ENCODE assay signal across 14 cellular contexts in the genomic region with DNA sequence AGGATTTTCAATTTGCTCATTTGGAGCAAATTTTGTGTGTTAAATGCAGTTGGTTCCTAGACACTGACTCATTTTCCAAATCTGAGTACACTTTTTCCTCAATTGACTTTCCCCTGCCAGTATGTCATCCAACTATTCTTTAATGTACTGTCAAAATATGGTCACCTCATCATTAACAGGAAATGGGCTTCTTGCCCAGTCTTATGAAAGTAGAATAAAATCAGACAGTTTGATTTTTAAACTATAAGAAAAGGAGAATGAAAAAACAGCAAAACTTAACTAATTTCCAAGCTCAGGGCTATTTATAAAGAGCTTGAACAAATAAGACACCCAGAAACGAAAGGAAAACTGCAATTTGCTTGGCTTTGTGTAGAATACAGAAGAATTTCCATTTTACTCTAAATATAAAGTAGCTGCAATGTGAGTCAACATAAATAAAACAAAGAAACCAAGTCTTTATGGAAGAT. TPM values are rescaled to one million over a fixed set of nuclear protein-coding genes. Genes with fewer than 3 reads are reported as not detected.
DNase-seq lines count a peak whose midpoint lies in the region; ATAC-seq and TF ChIP-seq lines count a peak whose summit lies in the region.
"Had no signal": no experiment of that assay in that cellular context is flagged by ENCODE, and none has a peak within 500 bp of the region (broad histone marks: within the 10 kb centered on the region; RNA-seq: fewer than 3 reads in every experiment).

No MANE protein-coding gene starts in this region.

- H3K9me3 ChIP-seq in osteoblast (ENCODE audit: low read depth, low read length), result no peaks in the 10 kb centered on the region

- no peaks in the 10 kb centered on the region for H4K20me1 ChIP-seq in osteoblast (ENCODE audit: insufficient read depth, low read length)

- H3K36me3 ChIP-seq in osteoblast (ENCODE audit: insufficient read depth, low read length), result no peaks in the 10 kb centered on the region
- H3K36me3 ChIP-seq: WERI-Rb-1 had no signal

- H3K4me2 ChIP-seq in osteoblast (ENCODE audit: insufficient read depth, low read length), result peak overlapping the region; percentile 63

- H3K79me2 ChIP-seq in osteoblast (ENCODE audit: insufficient read depth, low read length), result no peaks in the 10 kb centered on the region
- H3K79me2 ChIP-seq: parathyroid adenoma had no signal

- peak overlapping the region; percentile 97 for H3K27ac ChIP-seq in osteoblast (ENCODE audit: low read depth, low read length)
- H3K27ac ChIP-seq: parathyroid adenoma, WERI-Rb-1 had no signal

- no peak for TF ChIP-seq CTCF in GM12865 (IDR thresholded peaks at IDR 0.05; ENCODE audit: insufficient read depth, low read depth, low read length, missing control alignments)
- no peak for TF ChIP-seq CTCF in osteoblast (IDR thresholded peaks at IDR 0.05; ENCODE audit: extremely low read depth, low read depth, low read length)

- peak; percentile 11 for DNase-seq in GM12865 (ENCODE audit: low read depth)
- peak; percentile 23 for DNase-seq in RPMI8226
- peak; percentile 29 to 74 for DNase-seq in dermis microvascular lymphatic vessel endothelial cell (ENCODE audit: low read depth in 2 of 2)
- DNase-seq in osteoblast (ENCODE audit: insufficient read length, low spot score, missing footprints), result peak; percentile 43
- DNase-seq in SHP77 treated with DMSO at 0.1 percent for 48 hours (lab: John Stamatoyannopoulos, UW), result no peak
- DNase-seq in central memory CD4-positive, alpha-beta T cell, result no peak
- DNase-seq: CD4-positive, CD25-positive, alpha-beta regulatory T cell; NCI-H2171 treated with DMSO at 0.1 percent for 48 hours; stimulated activated CD4-positive, alpha-beta T cell treated with anti-CD3 and anti-CD28 coated beads, Interleukin-2, amount 100 ng/mL, for 48 hours; stimulated activated naive CD4-positive, alpha-beta T cell treated with Interleukin-2 at 50 U/mL for 16 hours; WERI-Rb-1 had no signal

- no peaks in the 10 kb centered on the region for H3K27me3 ChIP-seq in osteoblast (ENCODE audit: insufficient read depth, low read length)

- peaks cover 63% of the 10 kb centered on the region for H3K4me1 ChIP-seq in osteoblast (ENCODE audit: insufficient read depth, low read length)
- H3K4me1 ChIP-seq: parathyroid adenoma had no signal

- no peak overlapping the region for H3K4me3 ChIP-seq in GM12865 (ENCODE audit: low read depth, low read length)
- H3K4me3 ChIP-seq in osteoblast (ENCODE audit: insufficient read depth, low read length), result peak overlapping the region; percentile 22

- no peak overlapping the region for H2AFZ ChIP-seq in osteoblast (ENCODE audit: low read length)
- H2AFZ ChIP-seq: parathyroid adenoma had no signal

- no peak for ATAC-seq in HG02678 (IDR thresholded peaks at IDR 0.05; ENCODE audit: unreplicated experiment)
- no peak for ATAC-seq in GM21381 (IDR thresholded peaks at IDR 0.05; ENCODE audit: unreplicated experiment)

RNA-seq across cellular contexts. Expression of a gene that starts 43.7 kb away (rescaled TPM):
- total RNA-seq in dermis microvascular lymphatic vessel endothelial cell (4.2 and 5.1 TPM in 2 replicates), osteoblast (74.0 and 82.2 TPM in 2 replicates)

RNA-seq across cellular contexts. Expression of a gene that starts 51.6 kb away (rescaled TPM):
- total RNA-seq in dermis microvascular lymphatic vessel endothelial cell (8.3 and 17.1 TPM in 2 replicates), osteoblast (30.0 and 35.1 TPM in 2 replicates)

Comparison
In these comparisons a context has a peak if more than half of its experiments do, and no peak if none do; other contexts are left out.
1. DNase-seq: peak in GM12865 (single experiment), RPMI8226 (single experiment), dermis microvascular lymphatic vessel endothelial cell (2 of 2) and osteoblast (single experiment); none in SHP77 treated with DMSO at 0.1 percent for 48 hours (single experiment) and central memory CD4-positive, alpha-beta T cell (single experiment).
2. RNA of a gene that starts 43.7 kb away (total RNA-seq): 74.0 to 82.2 TPM in osteoblast; 4.2 to 5.1 TPM in dermis microvascular lymphatic vessel endothelial cell; every median in the first group is over 10 times any median in the second.